20 cellular contexts compared by ENCODE assay signal in genomic region chr6:1409774-1410465, GRCh38. TPM values are rescaled to one million over a fixed set of nuclear protein-coding genes. Genes with fewer than 3 reads are reported as not detected.
DNase-seq lines count a peak whose midpoint lies in the region; ATAC-seq, FAIRE-seq and TF ChIP-seq lines count a peak whose summit lies in the region.
"Had no signal": no experiment of that assay in that cellular context is flagged by ENCODE, and none has a peak within 500 bp of the region (broad histone marks: within the 10 kb centered on the region; RNA-seq: fewer than 3 reads in every experiment).

No MANE protein-coding gene starts in this region.

- H3K9me3 ChIP-seq in HUES48 (ENCODE audit: control insufficient read depth, insufficient read depth, low read length) (no peaks in the 10 kb centered on the region), astrocyte (ENCODE audit: insufficient read depth, low read depth, low read length) (no peaks in the 10 kb centered on the region)
- H3K9me3 ChIP-seq: SJSA1 had no signal

- no peak for TF ChIP-seq POLR2A in GM12892 (IDR thresholded peaks at IDR 0.05; ENCODE audit: low read depth, low read length)

- H3K27ac ChIP-seq in HUES48 (ENCODE audit: low read depth, low read length) (peak overlapping the region; percentile 21), astrocyte (ENCODE audit: low read depth, low read length) (no peak overlapping the region)
- H3K27ac ChIP-seq: SJSA1 had no signal

- no peaks in the 10 kb centered on the region for H3K79me2 ChIP-seq in astrocyte (ENCODE audit: insufficient read depth, low read length)

- intact Hi-C loops in sciatic nerve (cut with DNase I) = no loop called here

- H3K4me3 ChIP-seq in HUES48 (ENCODE audit: low read depth, low read length) (no peak overlapping the region), astrocyte (ENCODE audit: insufficient read depth, low read depth, low read length) (no peak overlapping the region)
- H3K4me3 ChIP-seq: SJSA1 had no signal

- TF ChIP-seq CTCF in astrocyte (IDR thresholded peaks at IDR 0.05; ENCODE audit: insufficient read depth, low read depth, low read length) = no peak

- H3K4me1 ChIP-seq in HUES48 (ENCODE audit: control insufficient read depth, insufficient read depth, low read length) (peaks cover 15% of the 10 kb centered on the region), astrocyte (ENCODE audit: insufficient read depth, low read length) (no peaks in the 10 kb centered on the region)

- H3K4me3 Mint-ChIP-seq in astrocyte (ENCODE audit: unreplicated experiment) = no peak overlapping the region
- H3K4me3 Mint-ChIP-seq: CD4-positive, CD25-positive, alpha-beta regulatory T cell had no signal

- H3K9ac ChIP-seq in HUES48 (ENCODE audit: low read depth, low read length) (no peak overlapping the region), astrocyte (ENCODE audit: low read length) (no peak overlapping the region)

- no peak overlapping the region for H3K4me2 ChIP-seq in astrocyte (ENCODE audit: low read length)

- peaks cover 21% of the 10 kb centered on the region; the same call in 1 of the 2 replicates for H3K27me3 ChIP-seq in HUES48 (ENCODE audit: control insufficient read depth, insufficient read depth, low read length)
- peaks cover 2% of the 10 kb centered on the region for H3K27me3 ChIP-seq in astrocyte (ENCODE audit: insufficient read depth, low read length)
- H3K27me3 ChIP-seq: SJSA1 had no signal

- FAIRE-seq in astrocyte (lab: Jason Lieb, UNC) (no peak), GM12892 (lab: Jason Lieb, UNC) (no peak)
- FAIRE-seq: GM12891, GM18507, HepG2 had no signal

- no peaks in the 10 kb centered on the region for H3K9me3 Mint-ChIP-seq in astrocyte (ENCODE audit: unreplicated experiment)
- H3K9me3 Mint-ChIP-seq: CD4-positive, CD25-positive, alpha-beta regulatory T cell had no signal

- ATAC-seq in sciatic nerve (no peak), HG03280 (IDR thresholded peaks at IDR 0.05; ENCODE audit: unreplicated experiment) (no peak), GM21717 (IDR thresholded peaks at IDR 0.05; ENCODE audit: unreplicated experiment) (no peak)
- ATAC-seq: HepG2, Panc1 had no signal

- H3K36me3 ChIP-seq in HUES48 (ENCODE audit: control insufficient read depth, insufficient read depth, low read length) (no peaks in the 10 kb centered on the region), astrocyte (ENCODE audit: insufficient read depth, low read length) (no peaks in the 10 kb centered on the region)
- H3K36me3 ChIP-seq: SJSA1 had no signal

- H3K27me3 Mint-ChIP-seq in astrocyte (ENCODE audit: low read depth, unreplicated experiment) = peaks cover 36% of the 10 kb centered on the region

- no peaks in the 10 kb centered on the region for H4K20me1 ChIP-seq in astrocyte (ENCODE audit: insufficient read depth, low read length)

- no peaks in the 10 kb centered on the region for H3K36me3 Mint-ChIP-seq in astrocyte (ENCODE audit: low read depth, unreplicated experiment)
- H3K36me3 Mint-ChIP-seq: CD4-positive, CD25-positive, alpha-beta regulatory T cell had no signal

- H3K27ac Mint-ChIP-seq in astrocyte (ENCODE audit: unreplicated experiment) = peak overlapping the region; percentile 7
- H3K27ac Mint-ChIP-seq: CD4-positive, CD25-positive, alpha-beta regulatory T cell had no signal

- no peak overlapping the region for H2AFZ ChIP-seq in astrocyte (ENCODE audit: low read depth, low read length)

- DNase-seq in astrocyte (ENCODE audit: low read depth) (no peak), left kidney (ENCODE audit: low read depth, low spot score) (peak; percentile 55), sciatic nerve (ENCODE audit: low spot score) (peak; percentile 26), GM12892 (ENCODE audit: insufficient read length) (no peak), DMS79 (lab: John Stamatoyannopoulos, UW) (no peak)
- DNase-seq: ACHN; AML-193; CD4-positive, CD25-positive, alpha-beta regulatory T cell; COR-L47; HCEC 1CT; KG1; NCI-H1694 treated with DMSO at 0.1 percent for 48 hours had no signal

- peaks cover 12% of the 10 kb centered on the region for H3K4me1 Mint-ChIP-seq in astrocyte (ENCODE audit: low read depth, unreplicated experiment)
- H3K4me1 Mint-ChIP-seq: CD4-positive, CD25-positive, alpha-beta regulatory T cell had no signal

RNA-seq across cellular contexts. Expression of gene FOXF2, which starts 20.5 kb away (rescaled TPM):
- total RNA-seq in astrocyte (0.46 and 0.61 TPM in 2 replicates), sciatic nerve (0.58 TPM)
- not detected for polyA plus RNA-seq in GM12892 (2012; ENCODE audit: missing spikeins)
- total RNA-seq: CD4-positive, CD25-positive, alpha-beta regulatory T cell; HepG2 had no signal
- polyA plus RNA-seq: CD4-positive, CD25-positive, alpha-beta regulatory T cell; HepG2 had no signal

Comparison
In these comparisons a context has a peak if more than half of its experiments do, and no peak if none do; other contexts are left out.
1. DNase-seq: peak in left kidney (single experiment) and sciatic nerve (single experiment); none in astrocyte (single experiment), GM12892 (single experiment) and DMS79 (single experiment).